16 cellular contexts compared by ENCODE assay signal in genomic region chr17:32583053-32583452, GRCh38.
DNase-seq lines count a peak whose midpoint lies in the region; ATAC-seq and TF ChIP-seq lines count a peak whose summit lies in the region.
"Had no signal": no experiment of that assay in that cellular context is flagged by ENCODE, and none has a peak within 500 bp of the region (broad histone marks: within the 10 kb centered on the region; RNA-seq: fewer than 3 reads in every experiment).

No MANE protein-coding gene starts in this region.

- H3K4me1 Mint-ChIP-seq in effector memory CD8-positive, alpha-beta T cell (ENCODE audit: low read depth in 2 of 2) = no peaks in the 10 kb centered on the region
- H3K4me1 Mint-ChIP-seq: B cell had no signal

- H3K9ac ChIP-seq in adipocyte (ENCODE audit: low read length) = no peak overlapping the region
- H3K9ac ChIP-seq: BLaER1 treated with 17β-estradiol and CSF1 and Interleukin-3, amounts not matched to agents 10 nM and 100 nM had no signal

- no peaks in the 10 kb centered on the region for H3K27me3 Mint-ChIP-seq in effector memory CD8-positive, alpha-beta T cell
- H3K27me3 Mint-ChIP-seq: B cell; CD4-positive, alpha-beta T cell had no signal

- H3K9me3 Mint-ChIP-seq in effector memory CD8-positive, alpha-beta T cell = peaks cover 3 to 22% of the 10 kb centered on the region in 2 donors

- H3K36me3 ChIP-seq in HEK293 (ENCODE audit: control insufficient read depth in 2 of 2, insufficient read depth in 1 of 2, low read length in 2 of 2) (no peaks in the 10 kb centered on the region; a peak in 1 of 3 replicates), adipocyte (ENCODE audit: control insufficient read depth, insufficient read depth, low read length, severe bottlenecking) (peaks cover 4% of the 10 kb centered on the region)
- H3K36me3 ChIP-seq: BLaER1 treated with 17β-estradiol and CSF1 and Interleukin-3, amounts not matched to agents 10 nM and 100 nM had no signal

- H3K27ac ChIP-seq in HEK293 (ENCODE audit: extremely low read depth, low read depth, low read length) (no peak overlapping the region), substantia nigra (ENCODE audit: low read depth, low read length, poor library complexity, severe bottlenecking) (no peak overlapping the region)
- H3K27ac ChIP-seq: BLaER1 treated with 17β-estradiol and CSF1 and Interleukin-3, amounts not matched to agents 10 nM and 100 nM; C4-2B had no signal

- H3K4me3 ChIP-seq in HEK293 (ENCODE audit: low read depth, low read length) (no peak overlapping the region), adipocyte (ENCODE audit: low read length) (peak overlapping the region; percentile 27)
- H3K4me3 ChIP-seq: BLaER1 treated with 17β-estradiol and CSF1 and Interleukin-3, amounts not matched to agents 10 nM and 100 nM had no signal

- POLR2A ChIA-PET in HEK293 (lab: Yijun Ruan, JAX) = no interaction called here

- no peaks in the 10 kb centered on the region for H3K9me3 ChIP-seq in HEK293 (ENCODE audit: control insufficient read depth, insufficient read depth, low read depth, low read length)
- H3K9me3 ChIP-seq in adipocyte (ENCODE audit: control insufficient read depth, low read length) = peaks cover 15% of the 10 kb centered on the region

- no peaks in the 10 kb centered on the region for H3K36me3 Mint-ChIP-seq in effector memory CD8-positive, alpha-beta T cell (ENCODE audit: insufficient read depth)

- no peak overlapping the region for H3K27ac Mint-ChIP-seq in effector memory CD8-positive, alpha-beta T cell
- H3K27ac Mint-ChIP-seq: B cell; CD4-positive, alpha-beta T cell; CD8-positive, alpha-beta T cell had no signal

- DNase-seq in adipocyte (ENCODE audit: low read depth) = no peak
- no peak for DNase-seq in effector memory CD8-positive, alpha-beta T cell
- no peak for DNase-seq in substantia nigra (lab: John Stamatoyannopoulos, UW)
- DNase-seq in retina = no peak
- DNase-seq: 8988T; AML-193; Caco-2; Calu3; CD4-positive, alpha-beta T cell; CD8-positive, alpha-beta T cell; DMS79 treated with DMSO at 0.1 percent for 48 hours; GF-D8 had no signal

- no peak for ATAC-seq in effector memory CD8-positive, alpha-beta T cell (replicated peaks)
- ATAC-seq: CD8-positive, alpha-beta T cell had no signal

- H3K4me1 ChIP-seq in HEK293 (ENCODE audit: control insufficient read depth, insufficient read depth, low read length) = no peaks in the 10 kb centered on the region
- H3K4me1 ChIP-seq in adipocyte (ENCODE audit: control insufficient read depth, insufficient read depth, low read length) = no peaks in the 10 kb centered on the region
- H3K4me1 ChIP-seq: Caco-2 had no signal

- no peak for TF ChIP-seq CTCF in HEK293 (tag by site-specific recombination; IDR thresholded peaks at IDR 0.05)

- CTCF ChIA-PET in HEK293 (lab: Yijun Ruan, JAX) = no interaction called here

- H3K4me3 Mint-ChIP-seq in effector memory CD8-positive, alpha-beta T cell = no peak overlapping the region
- H3K4me3 Mint-ChIP-seq: B cell; CD4-positive, alpha-beta T cell; CD8-positive, alpha-beta T cell had no signal

- H3K27me3 ChIP-seq in adipocyte (replicated peaks; ENCODE audit: control insufficient read depth, insufficient read depth, low read length) = no peaks in the 10 kb centered on the region
- H3K27me3 ChIP-seq: BLaER1 treated with 17β-estradiol and CSF1 and Interleukin-3, amounts not matched to agents 10 nM and 100 nM had no signal

TF ChIP-seq in HEK293, 187 proteins besides CTCF, POLR2A, EP300 and RAD21:
- TF ChIP-seq ZNF394 (tag by site-specific recombination; IDR thresholded peaks at IDR 0.05; ENCODE audit: borderline replicate concordance) (no peak), SETDB1 (IDR thresholded peaks at IDR 0.05; ENCODE audit: insufficient read length, low read length) (peak; percentile 77), ZNF791 (tag by site-specific recombination; IDR thresholded peaks at IDR 0.05) (peak; percentile 97)
